In the genomic region with DNA sequence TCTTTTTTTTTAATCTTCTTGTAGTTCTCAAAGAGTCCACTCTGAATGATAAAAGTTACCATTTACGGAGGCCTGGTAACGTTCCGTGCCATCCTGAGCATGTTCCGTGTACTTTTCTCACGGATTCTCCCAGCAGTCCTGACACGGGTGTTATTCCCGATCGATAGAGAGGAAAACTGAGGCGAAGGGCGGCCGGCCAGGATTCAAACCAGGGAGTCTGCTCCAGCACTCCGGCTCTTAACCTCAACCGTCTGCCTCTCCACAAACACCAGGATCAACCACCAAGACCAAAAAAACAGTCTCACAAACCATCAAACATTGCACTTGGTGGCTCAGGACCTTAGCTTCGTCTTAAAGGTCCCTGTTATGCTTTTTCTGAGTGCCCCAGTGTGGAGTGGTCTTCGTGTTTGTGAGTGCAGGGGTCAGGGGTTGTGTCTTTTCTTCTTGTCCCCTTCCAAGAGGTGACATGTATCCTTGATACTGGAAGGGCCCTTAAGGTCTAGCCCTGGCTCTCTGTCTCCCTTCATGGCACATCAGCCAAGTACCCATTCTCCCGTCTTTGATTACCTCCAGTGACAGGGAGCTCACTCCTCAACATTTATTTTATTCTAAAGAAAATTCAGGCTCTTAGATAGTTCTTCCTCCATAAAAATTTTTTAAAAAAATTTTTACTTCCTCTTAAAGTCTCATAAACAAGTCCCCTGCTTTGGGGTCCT, we compare ENCODE assay signal across 23 cellular contexts. TPM values are rescaled to one million over a fixed set of nuclear protein-coding genes. Genes with fewer than 3 reads are reported as not detected.
A peak's percentile ranks its signal among the peaks of the same experiment; 100 is the strongest.
DNase-seq lines count a peak whose midpoint lies in the region; ATAC-seq and TF ChIP-seq lines count a peak whose summit lies in the region.
"Had no signal": no experiment of that assay in that cellular context is flagged by ENCODE, and none has a peak within 500 bp of the region (broad histone marks: within the 10 kb centered on the region; RNA-seq: fewer than 3 reads in every experiment).

No MANE protein-coding gene starts in this region.

- WGBS in spleen, 5 donors, result 83 to 93% (median 88%) methylated on average over 16 of the region's 16 CpGs

- intact Hi-C loops in activated B cell treated with CpG ODN at 0.5 μM for 24 hours (cut with micrococcal nuclease), result no loop called here
- intact Hi-C loops in left lung (cut with DNase I), result loop anchor here in 1 of 2 donors (5.0 to 10.0 kb wide), 2 partner anchors 99 to 144 kb away; a partner anchor contains a TSS
- intact Hi-C loops in spleen (cut with DNase I; ENCODE audit: low total_unique reads), result loop anchor here (5.0 to 10.0 kb wide), 3 partner anchors 106 to 186 kb away; no protein-coding TSS in a partner anchor

- peak overlapping the region; percentile 43; the same call in 1 of the 2 replicates for H3K27ac Mint-ChIP-seq in HFFc6
- peak overlapping the region; percentile 81 for H3K27ac Mint-ChIP-seq in activated B cell treated with CpG ODN at 0.5 μM for 24 hours
- H3K27ac Mint-ChIP-seq: activated naive CD8-positive, alpha-beta T cell treated with anti-CD3 and anti-CD28 coated beads for 36 hours; CD8-positive, alpha-beta memory T cell; nephron had no signal

- H3K9me3 Mint-ChIP-seq in HFFc6 (no peaks in the 10 kb centered on the region), activated B cell treated with CpG ODN at 0.5 μM for 24 hours (no peaks in the 10 kb centered on the region)
- H3K9me3 Mint-ChIP-seq: activated naive CD8-positive, alpha-beta T cell treated with anti-CD3 and anti-CD28 coated beads for 36 hours; activated T-helper 17 cell treated with anti-CD3 and anti-CD28 coated beads, Interleukin-2, amount 50 U/mL, for 72 hours; CD8-positive, alpha-beta memory T cell; nephron had no signal

- H3K27me3 ChIP-seq in left lung (peaks cover 0 to 7% of the 10 kb centered on the region in 2 donors), spleen (replicated peaks in 1 of 7) (peaks cover 0 to 18% (median 0%) of the 10 kb centered on the region in 7 donors)
- H3K27me3 ChIP-seq: heart right ventricle, tibial nerve had no signal

- H3K27me3 Mint-ChIP-seq in HFFc6 (ENCODE audit: insufficient read depth) (peaks cover 2% of the 10 kb centered on the region; the same call in 1 of the 2 replicates), activated B cell treated with CpG ODN at 0.5 μM for 24 hours (no peaks in the 10 kb centered on the region)
- H3K27me3 Mint-ChIP-seq: activated T-helper 17 cell treated with anti-CD3 and anti-CD28 coated beads, Interleukin-2, amount 50 U/mL, for 72 hours; CD8-positive, alpha-beta memory T cell had no signal

- CTCF ChIA-PET in activated B cell treated with CpG ODN at 0.5 μM for 24 hours (lab: Charles Lee), result interaction anchor here (1.0 to 4.8 kb wide), 5 partner anchors 9 to 185 kb away, joined by 3 to 59 read pairs (median 4); no protein-coding TSS in a partner anchor

- no peak for TF ChIP-seq POLR2A in spleen (IDR thresholded peaks at IDR 0.05)

- no peak overlapping the region for H3K4me3 ChIP-seq in left lung
- no peak overlapping the region for H3K4me3 ChIP-seq in spleen
- H3K4me3 ChIP-seq: heart right ventricle, left ventricle myocardium inferior, SK-N-MC, tibial nerve had no signal

- H3K4me1 ChIP-seq in left lung, result peaks cover 2 to 68% of the 10 kb centered on the region in 2 donors
- peaks cover 9 to 86% (median 52%) of the 10 kb centered on the region in 6 donors for H3K4me1 ChIP-seq in spleen
- H3K4me1 ChIP-seq: parathyroid adenoma had no signal

- H3K4me3 Mint-ChIP-seq in HFFc6 (no peak overlapping the region), activated B cell treated with CpG ODN at 0.5 μM for 24 hours (peak overlapping the region; percentile 8)
- H3K4me3 Mint-ChIP-seq: activated naive CD8-positive, alpha-beta T cell treated with anti-CD3 and anti-CD28 coated beads for 36 hours; activated T-helper 17 cell treated with anti-CD3 and anti-CD28 coated beads, Interleukin-2, amount 50 U/mL, for 72 hours; CD8-positive, alpha-beta memory T cell; nephron had no signal

- H3K36me3 ChIP-seq in left lung (peaks cover 0 to 13% of the 10 kb centered on the region in 2 donors), spleen (peaks cover 0 to 17% (median 0%) of the 10 kb centered on the region in 6 donors)
- H3K36me3 ChIP-seq: left ventricle myocardium inferior had no signal

- H3K4me1 Mint-ChIP-seq in HFFc6 (ENCODE audit: low read depth), result peaks cover 33% of the 10 kb centered on the region
- H3K4me1 Mint-ChIP-seq in activated B cell treated with CpG ODN at 0.5 μM for 24 hours, result peaks cover 57% of the 10 kb centered on the region

- TF ChIP-seq CTCF in HFFc6 (IDR thresholded peaks at IDR 0.05) (no peak), activated B cell treated with CpG ODN at 0.5 μM for 24 hours (IDR thresholded peaks at IDR 0.05) (no peak), left lung (IDR thresholded peaks at IDR 0.05) (no peak), spleen (IDR thresholded peaks at IDR 0.05 in 8 of 11, conservative IDR thresholded peaks at IDR 0.05 in 3 of 11) (no peak)

- no peak overlapping the region for H3K27ac ChIP-seq in left lung
- peak overlapping the region in 5 of 8 donors; percentile 10 to 75 (median 36) for H3K27ac ChIP-seq in spleen
- H3K27ac ChIP-seq: heart right ventricle, left ventricle myocardium inferior, parathyroid adenoma had no signal

- H3K9me3 ChIP-seq in left lung, result no peaks in the 10 kb centered on the region
- no peaks in the 10 kb centered on the region for H3K9me3 ChIP-seq in spleen
- H3K9me3 ChIP-seq: heart right ventricle, left ventricle myocardium inferior, tibial nerve had no signal

- no peak for ATAC-seq in activated B cell treated with CpG ODN at 0.5 μM for 24 hours (ENCODE audit: low read depth)
- no peak for ATAC-seq in left lung
- no peak for ATAC-seq in GM21423 (IDR thresholded peaks at IDR 0.05; ENCODE audit: unreplicated experiment)
- no peak for ATAC-seq in HG03460 (IDR thresholded peaks at IDR 0.05; ENCODE audit: unreplicated experiment)
- ATAC-seq: activated T-helper 17 cell treated with anti-CD3 and anti-CD28 coated beads, Interleukin-2, amount 50 U/mL, for 72 hours; heart right ventricle; right cardiac atrium had no signal

- no peak for DNase-seq in HFFc6
- no peak for DNase-seq in activated B cell treated with CpG ODN at 0.5 μM for 24 hours
- peak; percentile 24 to 41 for DNase-seq in left lung
- DNase-seq in spleen, result peak; percentile 9
- no peak for DNase-seq in hypothalamus (lab: John Stamatoyannopoulos, UW)
- DNase-seq: activated CD4-positive, alpha-beta T cell treated with anti-CD3 and anti-CD28 coated beads, Interleukin-2, amount 50 U/mL, for 1 hour; activated naive CD8-positive, alpha-beta T cell treated with anti-CD3 and anti-CD28 coated beads for 36 hours; AML-193; CD8-positive, alpha-beta memory T cell; cerebellar nuclear complex; effector CD8-positive, alpha-beta T cell; heart right ventricle; left ventricle myocardium inferior; NCI-H1694; NCI-H524 treated with DMSO at 0.1 percent for 48 hours had no signal

- POLR2A ChIA-PET in activated B cell treated with CpG ODN at 0.5 μM for 24 hours (lab: Charles Lee), result interaction anchor here (0.5 to 2.8 kb wide), 8 partner anchors 9 to 682 kb away, joined by 3 to 17 read pairs (median 8); a partner anchor contains a TSS

- peaks cover 5% of the 10 kb centered on the region for H3K36me3 Mint-ChIP-seq in HFFc6 (ENCODE audit: low read depth)
- H3K36me3 Mint-ChIP-seq in activated B cell treated with CpG ODN at 0.5 μM for 24 hours (ENCODE audit: low read depth), result peaks cover 15% of the 10 kb centered on the region
- H3K36me3 Mint-ChIP-seq: activated naive CD8-positive, alpha-beta T cell treated with anti-CD3 and anti-CD28 coated beads for 36 hours had no signal

RNA-seq across cellular contexts. Expression of a gene that starts 35.1 kb away (rescaled TPM):
- total RNA-seq in HFFc6 (2021; fragmentation: NEBNext Ultra II Directional; extraction: Animal tissue kit (Norgen Biotek cat#: 25700)), result 10 to 100 TPM; 22.0 to 35.6 (median 24.6) TPM
- 62.9 and 72.7 TPM in 2 replicates for total RNA-seq in activated B cell treated with CpG ODN at 0.5 μM for 24 hours
- 10 to 100 TPM; 37.4 to 53.5 TPM for total RNA-seq in left lung
- total RNA-seq in spleen, result 10 to 100 TPM; 27.3 to 68.0 (median 36.1) TPM
- 10 to 100 TPM in 2 of 3 donors, 1 to 10 TPM in 1; 7.0 to 28.7 (median 10.1) TPM for polyA plus RNA-seq in spleen

Comparison
In these comparisons a context has a peak if more than half of its experiments do, and no peak if none do; other contexts are left out.
1. DNase-seq: peak in left lung (2 of 2) and spleen (single experiment); none in HFFc6 (single experiment), activated B cell treated with CpG ODN at 0.5 μM for 24 hours (single experiment) and hypothalamus (0 of 51).
2. H3K27ac ChIP-seq: peak in spleen (5 of 8); none in left lung (0 of 2).